ENCODE assay signal across 26 cellular contexts in genomic region chr16:89123831-89124100, GRCh38. TPM values are rescaled to one million over a fixed set of nuclear protein-coding genes. Genes with fewer than 3 reads are reported as not detected.
DNase-seq lines count a peak whose midpoint lies in the region; ATAC-seq and TF ChIP-seq lines count a peak whose summit lies in the region.
"Had no signal": no experiment of that assay in that cellular context is flagged by ENCODE, and none has a peak within 500 bp of the region (broad histone marks: within the 10 kb centered on the region; RNA-seq: fewer than 3 reads in every experiment).

No MANE protein-coding gene starts in this region.

- POLR2A ChIA-PET in WTC11 (lab: Charles Lee): no interaction called here
- POLR2A ChIA-PET in activated CD4-positive, alpha-beta memory T cell treated with anti-CD3 and anti-CD28 coated beads, Interleukin-2, amount 10 ng/mL, durations not matched to agents 7 days and 5 days (lab: Charles Lee): no interaction called here

- H3K27ac ChIP-seq in BLaER1 (0 out of 2 replicates have a peak overlapping the region, but pooled peaks have one; percentile 60), DOHH2 (ENCODE audit: low read depth, low read length) (peak overlapping the region; percentile 92; the same call in 1 of the 2 replicates), lower lobe of right lung (no peak overlapping the region)
- H3K27ac ChIP-seq: brain microvascular endothelial cell, foreskin keratinocyte, hepatocyte, tibial nerve had no signal

- H3K4me1 Mint-ChIP-seq in WTC11: no peaks in the 10 kb centered on the region
- H3K4me1 Mint-ChIP-seq in activated CD4-positive, alpha-beta memory T cell treated with anti-CD3 and anti-CD28 coated beads, Interleukin-2, amount 10 ng/mL, durations not matched to agents 7 days and 5 days: peaks cover 11% of the 10 kb centered on the region
- no peaks in the 10 kb centered on the region for H3K4me1 Mint-ChIP-seq in HFFc6 (ENCODE audit: low read depth)
- peaks cover 7 to 9% of the 10 kb centered on the region in 2 donors for H3K4me1 Mint-ChIP-seq in immature natural killer cell

- intact Hi-C loops in lower lobe of right lung (cut with DNase I): no loop called here

- peaks cover 29% of the 10 kb centered on the region for H3K4me1 ChIP-seq in BLaER1
- peaks cover 39% of the 10 kb centered on the region for H3K4me1 ChIP-seq in DOHH2 (ENCODE audit: control insufficient read depth, low read length)
- H3K4me1 ChIP-seq in lower lobe of right lung: peaks cover 7% of the 10 kb centered on the region
- H3K4me1 ChIP-seq: foreskin keratinocyte, tibial nerve had no signal

- DNase-seq in WTC11 (ENCODE audit: low spot score) (no peak), lower lobe of right lung (peak; percentile 29), AG20443 (ENCODE audit: low spot score) (no peak), HFFc6 (no peak), immature natural killer cell (no peak)
- DNase-seq in activated CD4-positive, alpha-beta memory T cell treated with anti-CD3 and anti-CD28 coated beads, Interleukin-2, amount 10 ng/mL, durations not matched to agents 7 days and 5 days: no peak
- DNase-seq: activated CD4-positive, alpha-beta T cell treated with anti-CD3 and anti-CD28 coated beads for 36 hours; brain microvascular endothelial cell; CD4-positive, alpha-beta memory T cell; effector memory CD8-positive, alpha-beta T cell; Kasumi-1; NCI-H1694; NCI-H2171; NCI-H524; stimulated activated naive CD8-positive, alpha-beta T cell treated with anti-CD3 and anti-CD28 coated beads, Interleukin-15, amount 100 ng/mL, for 72 hours; T-helper 2 cell had no signal

- peaks cover 10% of the 10 kb centered on the region for H3F3A ChIP-seq in DOHH2 (ENCODE audit: control insufficient read depth, insufficient read depth)

- H3K9ac ChIP-seq in BLaER1: no peak overlapping the region

- H3K79me2 ChIP-seq in DOHH2 (ENCODE audit: control insufficient read depth, low read length): peaks cover 53% of the 10 kb centered on the region
- H3K79me2 ChIP-seq: hepatocyte had no signal

- H3K36me3 ChIP-seq in BLaER1 (peaks cover 86% of the 10 kb centered on the region), DOHH2 (ENCODE audit: control insufficient read depth, low read length) (peaks cover 94% of the 10 kb centered on the region), lower lobe of right lung (peaks cover 48% of the 10 kb centered on the region)

- H3K4me2 ChIP-seq in BLaER1 (no peak overlapping the region), DOHH2 (ENCODE audit: low read length) (no peak overlapping the region)
- H3K4me2 ChIP-seq: GM23338, hepatocyte had no signal

- no peak for TF ChIP-seq CTCF in DOHH2 (IDR thresholded peaks at IDR 0.05; ENCODE audit: low read depth, low read length, poor library complexity, severe bottlenecking)
- no peak for TF ChIP-seq CTCF in WTC11 (IDR thresholded peaks at IDR 0.05)
- TF ChIP-seq CTCF in lower lobe of right lung (IDR thresholded peaks at IDR 0.05): no peak
- TF ChIP-seq CTCF in HFFc6 (IDR thresholded peaks at IDR 0.05): no peak

- H4K20me1 ChIP-seq in BLaER1 (no peaks in the 10 kb centered on the region), DOHH2 (ENCODE audit: control insufficient read depth, insufficient read depth, low read depth, low read length) (no peaks in the 10 kb centered on the region)

- H3K9me3 Mint-ChIP-seq in WTC11: peaks cover 12% of the 10 kb centered on the region
- peaks cover 3% of the 10 kb centered on the region for H3K9me3 Mint-ChIP-seq in activated CD4-positive, alpha-beta memory T cell treated with anti-CD3 and anti-CD28 coated beads, Interleukin-2, amount 10 ng/mL, durations not matched to agents 7 days and 5 days
- H3K9me3 Mint-ChIP-seq in HFFc6: peaks cover 6% of the 10 kb centered on the region
- no peaks in the 10 kb centered on the region for H3K9me3 Mint-ChIP-seq in immature natural killer cell
- H3K9me3 Mint-ChIP-seq: CD4-positive, alpha-beta memory T cell; effector memory CD8-positive, alpha-beta T cell; GM23338; stimulated activated naive CD8-positive, alpha-beta T cell treated with anti-CD3 and anti-CD28 coated beads, Interleukin-15, amount 100 ng/mL, for 72 hours had no signal

- H3K9me2 ChIP-seq in DOHH2 (replicated peaks; ENCODE audit: control insufficient read depth, low read length): no peaks in the 10 kb centered on the region

- H3K36me3 Mint-ChIP-seq in WTC11: peaks cover 44% of the 10 kb centered on the region
- peaks cover 52% of the 10 kb centered on the region for H3K36me3 Mint-ChIP-seq in activated CD4-positive, alpha-beta memory T cell treated with anti-CD3 and anti-CD28 coated beads, Interleukin-2, amount 10 ng/mL, durations not matched to agents 7 days and 5 days (ENCODE audit: low read depth)
- peaks cover 31% of the 10 kb centered on the region for H3K36me3 Mint-ChIP-seq in HFFc6 (ENCODE audit: low read depth)
- peaks cover 4 to 14% (median 10%) of the 10 kb centered on the region in 3 donors for H3K36me3 Mint-ChIP-seq in immature natural killer cell

- CTCF ChIA-PET in WTC11 (lab: Charles Lee): no interaction called here
- CTCF ChIA-PET in activated CD4-positive, alpha-beta memory T cell treated with anti-CD3 and anti-CD28 coated beads, Interleukin-2, amount 10 ng/mL, durations not matched to agents 7 days and 5 days (lab: Charles Lee): no interaction called here

- H3K27me3 Mint-ChIP-seq in WTC11 (ENCODE audit: low read depth): no peaks in the 10 kb centered on the region
- H3K27me3 Mint-ChIP-seq in activated CD4-positive, alpha-beta memory T cell treated with anti-CD3 and anti-CD28 coated beads, Interleukin-2, amount 10 ng/mL, durations not matched to agents 7 days and 5 days: no peaks in the 10 kb centered on the region
- H3K27me3 Mint-ChIP-seq in HFFc6 (ENCODE audit: insufficient read depth): no peaks in the 10 kb centered on the region; the same call in 1 of the 2 replicates
- H3K27me3 Mint-ChIP-seq in immature natural killer cell (ENCODE audit: low read depth in 3 of 3): no peaks in the 10 kb centered on the region
- H3K27me3 Mint-ChIP-seq: activated CD4-positive, alpha-beta T cell treated with anti-CD3 and anti-CD28 coated beads for 36 hours; CD4-positive, alpha-beta memory T cell; effector memory CD8-positive, alpha-beta T cell; stimulated activated naive CD8-positive, alpha-beta T cell treated with anti-CD3 and anti-CD28 coated beads, Interleukin-15, amount 100 ng/mL, for 72 hours had no signal

- no peak overlapping the region for H3K4me3 ChIP-seq in BLaER1
- no peak overlapping the region; the same call in 1 of the 2 replicates for H3K4me3 ChIP-seq in DOHH2 (ENCODE audit: low read length)
- no peak overlapping the region for H3K4me3 ChIP-seq in lower lobe of right lung
- H3K4me3 ChIP-seq: GM23338, hepatocyte, tibial nerve had no signal

- peaks cover 26% of the 10 kb centered on the region for H3K9me3 ChIP-seq in BLaER1
- peaks cover 12% of the 10 kb centered on the region; the same call in 1 of the 2 replicates for H3K9me3 ChIP-seq in DOHH2 (ENCODE audit: control insufficient read depth, insufficient read depth, low read length)
- H3K9me3 ChIP-seq in lower lobe of right lung: no peaks in the 10 kb centered on the region

- ATAC-seq in WTC11: no peak
- ATAC-seq in lower lobe of right lung: no peak
- ATAC-seq: activated CD4-positive, alpha-beta T cell treated with anti-CD3 and anti-CD28 coated beads for 36 hours; effector memory CD8-positive, alpha-beta T cell; GM23338; stimulated activated naive CD8-positive, alpha-beta T cell treated with anti-CD3 and anti-CD28 coated beads, Interleukin-15, amount 100 ng/mL, for 72 hours had no signal

- H3K27ac Mint-ChIP-seq in WTC11 (peak overlapping the region; percentile 54; the same call in 1 of the 2 replicates), HFFc6 (no peak overlapping the region), immature natural killer cell (peak overlapping the region in 1 of 6 donors; percentile 34)
- no peak overlapping the region for H3K27ac Mint-ChIP-seq in activated CD4-positive, alpha-beta memory T cell treated with anti-CD3 and anti-CD28 coated beads, Interleukin-2, amount 10 ng/mL, durations not matched to agents 7 days and 5 days
- H3K27ac Mint-ChIP-seq: activated T-helper 2 cell treated with anti-CD3 and anti-CD28 coated beads, Interferon-gamma antibody, Interleukin-2, Interleukin-4, amounts not matched to agents 10 μg/mL and 5 μg/mL and 100 μg/mL, durations not matched to agents 14 hours and 24 hours and 36 hours; GM23338 had no signal

- H3K27me3 ChIP-seq in BLaER1: no peaks in the 10 kb centered on the region
- H3K27me3 ChIP-seq in DOHH2 (ENCODE audit: control insufficient read depth, low read length): no peaks in the 10 kb centered on the region
- no peaks in the 10 kb centered on the region for H3K27me3 ChIP-seq in lower lobe of right lung (ENCODE audit: low read depth)
- H3K27me3 ChIP-seq: brain microvascular endothelial cell, foreskin keratinocyte, hepatocyte, tibial nerve had no signal

- H3K4me3 Mint-ChIP-seq in WTC11 (no peak overlapping the region), HFFc6 (no peak overlapping the region), immature natural killer cell (no peak overlapping the region)
- H3K4me3 Mint-ChIP-seq in activated CD4-positive, alpha-beta memory T cell treated with anti-CD3 and anti-CD28 coated beads, Interleukin-2, amount 10 ng/mL, durations not matched to agents 7 days and 5 days: no peak overlapping the region
- H3K4me3 Mint-ChIP-seq: activated CD4-positive, alpha-beta T cell treated with anti-CD3 and anti-CD28 coated beads for 36 hours; effector memory CD8-positive, alpha-beta T cell; GM23338; stimulated activated naive CD8-positive, alpha-beta T cell treated with anti-CD3 and anti-CD28 coated beads, Interleukin-15, amount 100 ng/mL, for 72 hours had no signal

TF ChIP-seq in WTC11, 78 proteins besides CTCF, POLR2A, EP300 and RAD21 (continues in another document):
- no peak for TF ChIP-seq USF1 (CRISPR knock-in tag; IDR thresholded peaks at IDR 0.05)

RNA-seq across cellular contexts. Expression of gene ACSF3, which starts 30.1 kb away (rescaled TPM):
- total RNA-seq in WTC11 (2021) (22.9 to 29.5 TPM (median 26.4 TPM) in 3 replicates), lower lobe of right lung (31.7 TPM)
- 10 to 100 TPM; 44.4 to 45.3 TPM for total RNA-seq in activated CD4-positive, alpha-beta memory T cell treated with anti-CD3 and anti-CD28 coated beads, Interleukin-2, amount 10 ng/mL, durations not matched to agents 7 days and 5 days
- total RNA-seq in HFFc6 (2021; fragmentation: NEBNext Ultra II Directional; extraction: Animal tissue kit (Norgen Biotek cat#: 25700)): 10 to 100 TPM; 18.4 to 24.2 (median 21.2) TPM
- 10 to 100 TPM; 22.7 to 27.7 (median 24.1) TPM for polyA plus RNA-seq in immature natural killer cell

RNA-seq across cellular contexts. Expression of gene CDH15, which starts 47.8 kb away (rescaled TPM):
- total RNA-seq in WTC11 (2021) (0.41 to 0.76 TPM (median 0.46 TPM) in 3 replicates), lower lobe of right lung (0.50 TPM)
- total RNA-seq in activated CD4-positive, alpha-beta memory T cell treated with anti-CD3 and anti-CD28 coated beads, Interleukin-2, amount 10 ng/mL, durations not matched to agents 7 days and 5 days: not detected
- total RNA-seq in HFFc6 (2021; fragmentation: NEBNext Ultra II Directional; extraction: Animal tissue kit (Norgen Biotek cat#: 25700)): under 1 TPM in 2 of 6 experiments, not detected in 4; 0.05 to 0.07 TPM
- not detected for polyA plus RNA-seq in immature natural killer cell
- total RNA-seq: activated CD4-positive, alpha-beta T cell treated with anti-CD3 and anti-CD28 coated beads for 36 hours; activated T-helper 2 cell treated with anti-CD3 and anti-CD28 coated beads, Interferon-gamma antibody, Interleukin-2, Interleukin-4, amounts not matched to agents 10 μg/mL and 5 μg/mL and 100 μg/mL, durations not matched to agents 14 hours and 24 hours and 36 hours; CD4-positive, alpha-beta memory T cell; foreskin keratinocyte; liver had no signal
- polyA plus RNA-seq: CD4-positive, alpha-beta memory T cell; esophagus; neural cell had no signal
